28 cellular contexts compared by ENCODE assay signal in the genomic region with DNA sequence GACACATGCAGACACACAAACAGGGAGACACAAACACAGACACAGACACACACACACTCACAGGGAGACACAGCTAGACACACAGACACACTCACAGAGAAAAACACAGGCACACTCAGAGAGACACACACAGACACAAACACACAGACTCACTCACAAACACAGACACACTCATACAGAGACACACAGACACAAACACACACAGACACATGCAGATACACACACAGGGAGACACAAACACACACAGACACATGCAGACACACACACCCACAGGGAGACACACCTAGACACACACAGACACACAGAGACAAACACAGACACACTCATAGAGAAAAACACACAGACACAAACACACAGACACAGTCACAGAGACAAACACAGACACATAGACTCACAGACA.
"Had no signal": no experiment of that assay in that cellular context is flagged by ENCODE, and none has a peak within 500 bp of the region (broad histone marks: within the 10 kb centered on the region; RNA-seq: fewer than 3 reads in every experiment).

No MANE protein-coding gene starts in this region.

- H3K4me1 ChIP-seq: adrenal gland, Peyer's patch had no signal

- FAIRE-seq: astrocyte had no signal

- H3K9ac ChIP-seq: KMS-11 had no signal

- H3K4me2 ChIP-seq: KMS-11 had no signal

- H3K36me3 ChIP-seq: adrenal gland, Peyer's patch had no signal

- H3K9me3 ChIP-seq: adrenal gland, Peyer's patch had no signal

- ATAC-seq: activated CD8-positive, alpha-beta T cell treated with anti-CD3 and anti-CD28 coated beads for 36 hours; activated naive CD4-positive, alpha-beta T cell treated with anti-CD3 and anti-CD28 coated beads, Interleukin-2, amount 50 U/mL, for 72 hours; PC-3; SK-N-SH treated with all-trans-retinoic acid at 6 μM for 48 hours had no signal

- H3K27ac ChIP-seq: adrenal gland, KMS-11, Peyer's patch had no signal

- H3K27me3 ChIP-seq: adrenal gland, Peyer's patch had no signal

- H3K4me3 ChIP-seq: adrenal gland, Peyer's patch had no signal

- DNase-seq: activated CD4-positive, alpha-beta T cell treated with anti-CD3 and anti-CD28 coated beads, Interleukin-2, amount 10 ng/mL, durations not matched to agents 24 days and 14 days; activated CD4-positive, alpha-beta T cell treated with anti-CD3 and anti-CD28 coated beads, Interleukin-2, amount 50 U/mL, for 4 hours; activated CD8-positive, alpha-beta T cell treated with anti-CD3 and anti-CD28 coated beads for 36 hours; activated gamma-delta T cell; activated naive CD4-positive, alpha-beta T cell treated with anti-CD3 and anti-CD28 coated beads for 36 hours; activated T-cell treated with anti-CD3 and anti-CD28 coated beads, Interleukin-2, amount 50 U/mL, for 1 hour; adrenal gland; central memory CD4-positive, alpha-beta T cell; MM.1S; MV-4-11; NCI-H1092; NCI-H1436 treated with DMSO at 0.1 percent for 48 hours; NCI-H1694 treated with DMSO at 0.1 percent for 48 hours; NCI-H2029; NCI-H345; NCI-H526; NCI-H748 treated with DMSO at 0.1 percent for 48 hours; NK-92 treated with Interleukin-12 subunit alpha and Interleukin-12 subunit beta, amount 100 ng/mL, for 24 hours; PC-3; RPMI8226; SHP77 treated with DMSO at 0.1 percent for 48 hours; T-helper 1 cell; T1000 had no signal
